In the genomic region with DNA sequence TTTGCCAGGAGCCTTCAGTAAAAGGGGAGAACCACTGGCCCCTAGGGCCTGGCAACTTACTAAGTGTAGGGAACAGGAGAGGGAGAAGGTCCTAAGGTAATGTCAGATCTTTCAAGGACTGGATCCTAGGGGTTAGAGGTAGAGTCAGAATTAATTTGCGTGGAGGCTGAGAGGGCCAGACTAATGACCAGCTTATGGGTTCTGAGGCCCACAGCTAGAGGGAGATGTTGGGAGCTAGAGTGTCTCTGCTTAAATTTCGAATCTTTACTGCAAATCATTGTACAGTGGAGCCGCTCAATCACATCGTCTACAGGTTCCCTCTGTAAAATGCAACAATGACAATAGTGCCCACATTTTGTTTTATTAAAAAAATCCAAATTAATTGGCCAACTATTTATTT, we compare ENCODE assay signal across 1 cellular context.
TF ChIP-seq lines count a peak whose summit lies in the region.

No MANE protein-coding gene starts in this region.

TF ChIP-seq in GM12878, 131 proteins besides CTCF, POLR2A, EP300 and RAD21:
- TF ChIP-seq KLF5 (IDR thresholded peaks at IDR 0.05; ENCODE audit: partially characterized antibody): no peak
- TF ChIP-seq RELA (IDR thresholded peaks at IDR 0.05; ENCODE audit: borderline replicate concordance, partially characterized antibody): no peak
- TF ChIP-seq, protein P1, sequence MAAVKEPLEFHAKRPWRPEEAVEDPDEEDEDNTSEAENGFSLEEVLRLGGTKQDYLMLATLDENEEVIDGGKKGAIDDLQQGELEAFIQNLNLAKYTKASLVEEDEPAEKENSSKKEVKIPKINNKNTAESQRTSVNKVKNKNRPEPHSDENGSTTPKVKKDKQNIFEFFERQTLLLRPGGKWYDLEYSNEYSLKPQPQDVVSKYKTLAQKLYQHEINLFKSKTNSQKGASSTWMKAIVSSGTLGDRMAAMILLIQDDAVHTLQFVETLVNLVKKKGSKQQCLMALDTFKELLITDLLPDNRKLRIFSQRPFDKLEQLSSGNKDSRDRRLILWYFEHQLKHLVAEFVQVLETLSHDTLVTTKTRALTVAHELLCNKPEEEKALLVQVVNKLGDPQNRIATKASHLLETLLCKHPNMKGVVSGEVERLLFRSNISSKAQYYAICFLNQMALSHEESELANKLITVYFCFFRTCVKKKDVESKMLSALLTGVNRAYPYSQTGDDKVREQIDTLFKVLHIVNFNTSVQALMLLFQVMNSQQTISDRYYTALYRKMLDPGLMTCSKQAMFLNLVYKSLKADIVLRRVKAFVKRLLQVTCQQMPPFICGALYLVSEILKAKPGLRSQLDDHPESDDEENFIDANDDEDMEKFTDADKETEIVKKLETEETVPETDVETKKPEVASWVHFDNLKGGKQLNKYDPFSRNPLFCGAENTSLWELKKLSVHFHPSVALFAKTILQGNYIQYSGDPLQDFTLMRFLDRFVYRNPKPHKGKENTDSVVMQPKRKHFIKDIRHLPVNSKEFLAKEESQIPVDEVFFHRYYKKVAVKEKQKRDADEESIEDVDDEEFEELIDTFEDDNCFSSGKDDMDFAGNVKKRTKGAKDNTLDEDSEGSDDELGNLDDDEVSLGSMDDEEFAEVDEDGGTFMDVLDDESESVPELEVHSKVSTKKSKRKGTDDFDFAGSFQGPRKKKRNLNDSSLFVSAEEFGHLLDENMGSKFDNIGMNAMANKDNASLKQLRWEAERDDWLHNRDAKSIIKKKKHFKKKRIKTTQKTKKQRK (IDR thresholded peaks at IDR 0.05; ENCODE audit: low read depth, low read length): no peak
- no peak for TF ChIP-seq MXI1 (IDR thresholded peaks at IDR 0.05; ENCODE audit: low read depth, low read length)
- no peak for TF ChIP-seq KAT2A (conservative IDR thresholded peaks at IDR 0.05; ENCODE audit: control insufficient read depth, low read depth, low read length)
- TF ChIP-seq BRCA1 (IDR thresholded peaks at IDR 0.05; ENCODE audit: low read depth, low read length): no peak
- no peak for TF ChIP-seq MEF2A (IDR thresholded peaks at IDR 0.05; ENCODE audit: insufficient read depth, low read depth, low read length)
- no peak for TF ChIP-seq EGR1 (IDR thresholded peaks at IDR 0.05; ENCODE audit: borderline replicate concordance in 1 of 2, low read depth in 2 of 2, low read length in 2 of 2)
